In genomic region chr10:97736403-97736901, GRCh38 we compare ENCODE assay signal across 8 cellular contexts. TPM values are rescaled to one million over a fixed set of nuclear protein-coding genes. Genes with fewer than 3 reads are reported as not detected.
A peak's percentile ranks its signal among the peaks of the same experiment; 100 is the strongest.
DNase-seq lines count a peak whose midpoint lies in the region; TF ChIP-seq lines count a peak whose summit lies in the region.

No MANE protein-coding gene starts in this region.

- peaks cover 17% of the 10 kb centered on the region; the same call in 1 of the 2 replicates for H4K20me1 ChIP-seq in DOHH2 (ENCODE audit: control insufficient read depth, insufficient read depth, low read depth, low read length)

- H3K4me2 ChIP-seq in DOHH2 (ENCODE audit: low read length), result peak overlapping the region; percentile 98

- H3K79me2 ChIP-seq in DOHH2 (ENCODE audit: control insufficient read depth, low read length), result peaks cover 45% of the 10 kb centered on the region

- POLR2A ChIA-PET in HEK293 (lab: Yijun Ruan, JAX), result interaction anchor here (0.6 to 2.3 kb wide), 23 partner anchors 8 to 379 kb away, joined by 3 to 30 read pairs (median 3); partner anchors contain the start of genes AVPI1 and MARVELD1

- H3K27me3 ChIP-seq in DOHH2 (ENCODE audit: control insufficient read depth, low read length) (no peaks in the 10 kb centered on the region), NT2/D1 (ENCODE audit: insufficient read depth, insufficient read length) (peaks cover 16% of the 10 kb centered on the region), rectal smooth muscle tissue (ENCODE audit: control insufficient read depth, insufficient read depth, low read length) (no peaks in the 10 kb centered on the region)

- DNase-seq in NT2/D1 (ENCODE audit: low read depth, low spot score), result no peak
- no peak for DNase-seq in epithelial cell of proximal tubule (ENCODE audit: low read depth)
- no peak for DNase-seq in stimulated activated CD4-positive, alpha-beta T cell treated with anti-CD3 and anti-CD28 coated beads, Interleukin-2, amount 100 ng/mL, for 24 hours
- DNase-seq in effector CD4-positive, alpha-beta T cell, result no peak
- no peak for DNase-seq in epidermal melanocyte (ENCODE audit: insufficient read length, low spot score)

- H3K4me1 ChIP-seq in DOHH2 (ENCODE audit: control insufficient read depth, low read length) (peaks cover 47% of the 10 kb centered on the region), HEK293 (ENCODE audit: control insufficient read depth, insufficient read depth, low read length) (0 out of 2 replicates have a peak, but pooled peaks cover 2% of the 10 kb centered on the region), NT2/D1 (ENCODE audit: insufficient read depth, insufficient read length) (peaks cover 2% of the 10 kb centered on the region), rectal smooth muscle tissue (ENCODE audit: control insufficient read depth, insufficient read depth, low read length) (peaks cover 13% of the 10 kb centered on the region)

- peaks cover 38% of the 10 kb centered on the region for H3K36me3 ChIP-seq in DOHH2 (ENCODE audit: control insufficient read depth, low read length)
- H3K36me3 ChIP-seq in HEK293 (ENCODE audit: control insufficient read depth in 2 of 2, insufficient read depth in 1 of 2, low read length in 2 of 2), result peaks cover 4 to 31% of the 10 kb centered on the region in 2 experiments; a peak in 2 of 3 replicates
- H3K36me3 ChIP-seq in NT2/D1 (ENCODE audit: insufficient read depth, insufficient read length, low read length), result peaks cover 26% of the 10 kb centered on the region
- peaks cover 10% of the 10 kb centered on the region for H3K36me3 ChIP-seq in rectal smooth muscle tissue (ENCODE audit: control insufficient read depth, insufficient read depth, low read length)

- TF ChIP-seq CTCF in DOHH2 (IDR thresholded peaks at IDR 0.05; ENCODE audit: low read depth, low read length, poor library complexity, severe bottlenecking), result no peak
- TF ChIP-seq CTCF in HEK293 (tag by site-specific recombination; IDR thresholded peaks at IDR 0.05), result no peak
- TF ChIP-seq CTCF in epithelial cell of proximal tubule (conservative IDR thresholded peaks at IDR 0.05; ENCODE audit: low read depth, low read length), result no peak

- H3K9ac ChIP-seq in NT2/D1 (ENCODE audit: insufficient read length, low read depth), result peak overlapping the region; percentile 10
- H3K9ac ChIP-seq in rectal smooth muscle tissue (ENCODE audit: low read length), result peak overlapping the region; percentile 22

- H3K9me2 ChIP-seq in DOHH2 (replicated peaks; ENCODE audit: control insufficient read depth, low read length), result no peaks in the 10 kb centered on the region

- peaks cover 8% of the 10 kb centered on the region for H3F3A ChIP-seq in DOHH2 (ENCODE audit: control insufficient read depth, insufficient read depth)

- H3K27ac ChIP-seq in DOHH2 (ENCODE audit: low read depth, low read length) (peak overlapping the region; percentile 90), HEK293 (ENCODE audit: extremely low read depth, low read depth, low read length) (peak overlapping the region; percentile 59; the same call in 1 of the 2 replicates), rectal smooth muscle tissue (ENCODE audit: low read depth, low read length) (peak overlapping the region; percentile 39)

- H3K9me3 ChIP-seq in DOHH2 (ENCODE audit: control insufficient read depth, insufficient read depth, low read length) (peaks cover 3% of the 10 kb centered on the region; the same call in 1 of the 2 replicates), HEK293 (ENCODE audit: control insufficient read depth, insufficient read depth, low read depth, low read length) (no peaks in the 10 kb centered on the region), NT2/D1 (ENCODE audit: insufficient read depth, low read length) (peaks cover 12% of the 10 kb centered on the region)

- CTCF ChIA-PET in HEK293 (lab: Yijun Ruan, JAX), result interaction anchor here (0.6 to 15.2 kb wide), 9 partner anchors 10 to 304 kb away, joined by 3 to 487 read pairs (median 4); partner anchors contain the start of gene MARVELD1

- H3K4me3 ChIP-seq in DOHH2 (ENCODE audit: low read length) (peak overlapping the region; percentile 98), HEK293 (ENCODE audit: low read depth, low read length) (no peak overlapping the region), NT2/D1 (ENCODE audit: insufficient read length, low read depth) (peak overlapping the region; percentile 93), epithelial cell of proximal tubule (ENCODE audit: low read depth, low read length) (peak overlapping the region; percentile 96), rectal smooth muscle tissue (ENCODE audit: low read length) (peak overlapping the region; percentile 96)

TF ChIP-seq in HEK293, 187 proteins besides CTCF, POLR2A, EP300 and RAD21:
- TF ChIP-seq ZNF777 (tag by site-specific recombination; IDR thresholded peaks at IDR 0.05; ENCODE audit: borderline replicate concordance), result peak; percentile 27; the same call in 1 of the 2 replicates
- TF ChIP-seq ZNF530 (tag by site-specific recombination; IDR thresholded peaks at IDR 0.05; ENCODE audit: low read depth), result no peak
- TF ChIP-seq ZNF433 (tag by site-specific recombination; IDR thresholded peaks at IDR 0.05; ENCODE audit: low read depth), result no peak
- 0 out of 2 replicates have a peak, but pooled peaks have one; percentile 6 for TF ChIP-seq ZNF121 (tag by site-specific recombination; IDR thresholded peaks at IDR 0.05)
- peak; percentile 68; the same call in 1 of the 2 replicates for TF ChIP-seq ZNF24 (tag by site-specific recombination; IDR thresholded peaks at IDR 0.05)
- no peak for TF ChIP-seq ZNF623 (tag by site-specific recombination; IDR thresholded peaks at IDR 0.05)
- TF ChIP-seq ZNF654 (tag by site-specific recombination; IDR thresholded peaks at IDR 0.05; ENCODE audit: low read depth), result no peak
- TF ChIP-seq ZNF701 (tag by site-specific recombination; IDR thresholded peaks at IDR 0.05), result no peak
- no peak for TF ChIP-seq SCRT1 (tag by site-specific recombination; IDR thresholded peaks at IDR 0.05; ENCODE audit: borderline replicate concordance)
- TF ChIP-seq ZNF335 (tag by site-specific recombination; conservative IDR thresholded peaks at IDR 0.05), result peak; percentile 94; the same call in 1 of the 2 replicates
- TF ChIP-seq ZNF518A (tag by site-specific recombination; conservative IDR thresholded peaks at IDR 0.05; ENCODE audit: low read depth), result peak; percentile 72
- TF ChIP-seq ZSCAN16 (tag by site-specific recombination; IDR thresholded peaks at IDR 0.05), result peak; percentile 77
- TF ChIP-seq ZNF19 (tag by site-specific recombination; IDR thresholded peaks at IDR 0.05; ENCODE audit: low read depth), result no peak
- TF ChIP-seq ZNF785 (tag by site-specific recombination; IDR thresholded peaks at IDR 0.05), result peak; percentile 77; the same call in 1 of the 2 replicates

RNA-seq across cellular contexts. Expression of gene ZFYVE27, which starts 0.5 kb away (rescaled TPM):
- total RNA-seq in epithelial cell of proximal tubule, result 13.5 and 23.6 TPM in 2 replicates

RNA-seq across cellular contexts. Expression of gene MARVELD1, which starts 22.9 kb away (rescaled TPM):
- total RNA-seq in epithelial cell of proximal tubule, result 21.2 and 30.5 TPM in 2 replicates

RNA-seq across cellular contexts. Expression of gene SFRP5, which starts 35.3 kb away (rescaled TPM):
- not detected in 2 replicates for total RNA-seq in epithelial cell of proximal tubule

RNA-seq across cellular contexts. Expression of gene AVPI1, which starts 49.4 kb away (rescaled TPM):
- 6.5 and 12.0 TPM in 2 replicates for total RNA-seq in epithelial cell of proximal tubule

Comparison
In these comparisons a context has a peak if more than half of its experiments do, and no peak if none do; other contexts are left out.
1. H3K27ac ChIP-seq: peak in every context shown above with its lines; median percentile 90 in DOHH2; 59 in HEK293; 39 in rectal smooth muscle tissue.